In genomic region chr5:116637149-116637740, GRCh38 we compare ENCODE assay signal across 28 cellular contexts.
"Had no signal": no experiment of that assay in that cellular context is flagged by ENCODE, and none has a peak within 500 bp of the region (broad histone marks: within the 10 kb centered on the region; RNA-seq: fewer than 3 reads in every experiment).

No MANE protein-coding gene starts in this region.

- H3K4me1 Mint-ChIP-seq: activated CD4-positive, alpha-beta T cell treated with anti-CD3 and anti-CD28 coated beads for 36 hours; activated CD4-positive, alpha-beta T cell treated with anti-CD3 and anti-CD28 coated beads, Interleukin-2, amount 10 ng/mL, durations not matched to agents 24 days and 14 days; activated CD8-positive, alpha-beta memory T cell treated with anti-CD3 and anti-CD28 coated beads, Interleukin-2, amount 10 ng/mL, durations not matched to agents 7 days and 5 days had no signal

- H3K4me3 ChIP-seq: esophagus squamous epithelium, heart right ventricle had no signal

- H3K9me3 ChIP-seq: esophagus squamous epithelium, heart right ventricle had no signal

- DNase-seq: activated CD4-positive, alpha-beta memory T cell treated with anti-CD3 and anti-CD28 coated beads for 36 hours; activated CD4-positive, alpha-beta T cell treated with anti-CD3 and anti-CD28 coated beads for 36 hours; activated CD4-positive, alpha-beta T cell treated with anti-CD3 and anti-CD28 coated beads, Interleukin-2, amount 10 ng/mL, durations not matched to agents 24 days and 14 days; activated CD4-positive, CD25-positive, alpha-beta regulatory T cell; activated CD4-positive, CD25-positive, alpha-beta regulatory T cell treated with anti-CD3 and anti-CD28 coated beads, Interleukin-2, amount 50 U/mL, for 72 hours; activated CD8-positive, alpha-beta memory T cell treated with anti-CD3 and anti-CD28 coated beads, Interleukin-2, amount 10 ng/mL, durations not matched to agents 7 days and 5 days; activated CD8-positive, alpha-beta memory T cell treated with anti-CD3 and anti-CD28 coated beads, Interleukin-2, amount 50 U/mL, for 4 hours; activated CD8-positive, alpha-beta T cell treated with anti-CD3 and anti-CD28 coated beads, Interleukin-2, amount 10 ng/mL, durations not matched to agents 7 days and 5 days; activated effector memory CD4-positive, alpha-beta T cell treated with anti-CD3 and anti-CD28 coated beads, Interleukin-2, amount 50 U/mL, for 16 hours; activated naive CD4-positive, alpha-beta T cell; activated naive CD4-positive, alpha-beta T cell treated with anti-CD3 and anti-CD28 coated beads, Interleukin-2, amount 50 U/mL, for 16 hours; activated T-cell treated with anti-CD3 and anti-CD28 coated beads, Interleukin-2, amount 50 U/mL, for 1 hour; activated T-cell treated with anti-CD3 and anti-CD28 coated beads, Interleukin-2, amount 50 U/mL, for 48 hours; amniotic stem cell; anterior cingulate cortex; brain microvascular endothelial cell; caudate nucleus; cortex of kidney; dermis blood vessel endothelial cell; effector CD4-positive, alpha-beta T cell; esophagus squamous epithelium; glutamatergic neuron; heart right ventricle; T-helper 2 cell had no signal

- H3K27me3 Mint-ChIP-seq: activated CD4-positive, alpha-beta memory T cell treated with anti-CD3 and anti-CD28 coated beads for 36 hours; activated CD4-positive, alpha-beta T cell treated with anti-CD3 and anti-CD28 coated beads for 36 hours; activated CD4-positive, alpha-beta T cell treated with anti-CD3 and anti-CD28 coated beads, Interleukin-2, amount 10 ng/mL, durations not matched to agents 24 days and 14 days; activated CD8-positive, alpha-beta memory T cell treated with anti-CD3 and anti-CD28 coated beads, Interleukin-2, amount 10 ng/mL, durations not matched to agents 7 days and 5 days had no signal

- H3K4me1 ChIP-seq: esophagus squamous epithelium, heart right ventricle had no signal

- H3K27me3 ChIP-seq: brain microvascular endothelial cell, esophagus squamous epithelium, heart right ventricle had no signal

- H3K9me3 Mint-ChIP-seq: activated CD4-positive, alpha-beta memory T cell treated with anti-CD3 and anti-CD28 coated beads for 36 hours; activated CD4-positive, alpha-beta T cell treated with anti-CD3 and anti-CD28 coated beads, Interleukin-2, amount 10 ng/mL, durations not matched to agents 24 days and 14 days; activated T-helper 1 cell treated with anti-CD3 and anti-CD28 coated beads, Interleukin-12 subunit alpha, Interleukin-12 subunit beta, Interleukin-2, Interleukin-4 antibody, amounts not matched to agents 30 ng/mL and 10 ng/mL and 1 ng/mL, durations not matched to agents 14 hours and 24 hours and 36 hours; activated T-helper 2 cell treated with anti-CD3 and anti-CD28 coated beads, Interferon-gamma antibody, Interleukin-2, Interleukin-4, amounts not matched to agents 10 μg/mL and 5 μg/mL and 100 μg/mL, durations not matched to agents 14 hours and 24 hours and 36 hours had no signal

- H3K27ac Mint-ChIP-seq: activated CD4-positive, alpha-beta memory T cell treated with anti-CD3 and anti-CD28 coated beads for 36 hours; activated CD4-positive, alpha-beta T cell treated with anti-CD3 and anti-CD28 coated beads for 36 hours; activated CD4-positive, alpha-beta T cell treated with anti-CD3 and anti-CD28 coated beads, Interleukin-2, amount 10 ng/mL, durations not matched to agents 24 days and 14 days; activated CD8-positive, alpha-beta memory T cell treated with anti-CD3 and anti-CD28 coated beads, Interleukin-2, amount 10 ng/mL, durations not matched to agents 7 days and 5 days; activated CD8-positive, alpha-beta T cell treated with anti-CD3 and anti-CD28 coated beads, Interleukin-2, amount 10 ng/mL, durations not matched to agents 7 days and 5 days; activated naive CD8-positive, alpha-beta T cell; activated T-helper 1 cell treated with anti-CD3 and anti-CD28 coated beads, Interleukin-12 subunit alpha, Interleukin-12 subunit beta, Interleukin-2, Interleukin-4 antibody, amounts not matched to agents 30 ng/mL and 10 ng/mL and 1 ng/mL, durations not matched to agents 14 hours and 24 hours and 36 hours; activated T-helper 2 cell treated with anti-CD3 and anti-CD28 coated beads, Interferon-gamma antibody, Interleukin-2, Interleukin-4, amounts not matched to agents 10 μg/mL and 5 μg/mL and 100 μg/mL, durations not matched to agents 14 hours and 24 hours and 36 hours had no signal

- ATAC-seq: activated CD4-positive, alpha-beta T cell treated with anti-CD3 and anti-CD28 coated beads for 36 hours; activated CD8-positive, alpha-beta memory T cell treated with anti-CD3 and anti-CD28 coated beads, Interleukin-2, amount 10 ng/mL, durations not matched to agents 7 days and 5 days; activated CD8-positive, alpha-beta T cell treated with anti-CD3 and anti-CD28 coated beads, Interleukin-2, amount 10 ng/mL, durations not matched to agents 7 days and 5 days had no signal

- H3K4me3 Mint-ChIP-seq: activated CD4-positive, alpha-beta memory T cell treated with anti-CD3 and anti-CD28 coated beads for 36 hours; activated CD4-positive, alpha-beta T cell treated with anti-CD3 and anti-CD28 coated beads for 36 hours; activated CD4-positive, alpha-beta T cell treated with anti-CD3 and anti-CD28 coated beads, Interleukin-2, amount 10 ng/mL, durations not matched to agents 24 days and 14 days; activated CD8-positive, alpha-beta memory T cell treated with anti-CD3 and anti-CD28 coated beads, Interleukin-2, amount 10 ng/mL, durations not matched to agents 7 days and 5 days; activated CD8-positive, alpha-beta T cell treated with anti-CD3 and anti-CD28 coated beads, Interleukin-2, amount 10 ng/mL, durations not matched to agents 7 days and 5 days; activated naive CD8-positive, alpha-beta T cell; activated T-helper 1 cell treated with anti-CD3 and anti-CD28 coated beads, Interleukin-12 subunit alpha, Interleukin-12 subunit beta, Interleukin-2, Interleukin-4 antibody, amounts not matched to agents 30 ng/mL and 10 ng/mL and 1 ng/mL, durations not matched to agents 14 hours and 24 hours and 36 hours had no signal

- H3K36me3 Mint-ChIP-seq: activated CD4-positive, alpha-beta memory T cell treated with anti-CD3 and anti-CD28 coated beads for 36 hours; activated CD8-positive, alpha-beta memory T cell treated with anti-CD3 and anti-CD28 coated beads, Interleukin-2, amount 10 ng/mL, durations not matched to agents 7 days and 5 days; activated naive CD8-positive, alpha-beta T cell had no signal

- H3K36me3 ChIP-seq: brain microvascular endothelial cell, esophagus squamous epithelium, heart right ventricle had no signal

- H3K27ac ChIP-seq: brain microvascular endothelial cell, epithelial cell of prostate, esophagus squamous epithelium, heart right ventricle had no signal
